In genomic region chr15:30921781-30922371, GRCh38 we compare ENCODE assay signal across 13 cellular contexts. TPM values are rescaled to one million over a fixed set of nuclear protein-coding genes. Genes with fewer than 3 reads are reported as not detected.
DNase-seq lines count a peak whose midpoint lies in the region; ATAC-seq, FAIRE-seq and TF ChIP-seq lines count a peak whose summit lies in the region.
"Had no signal": no experiment of that assay in that cellular context is flagged by ENCODE, and none has a peak within 500 bp of the region (broad histone marks: within the 10 kb centered on the region; RNA-seq: fewer than 3 reads in every experiment).

No MANE protein-coding gene starts in this region.

- peak overlapping the region in 1 of 2 donors; percentile 46 for H3K9ac ChIP-seq in kidney (ENCODE audit: low read length in 2 of 2)

- peaks cover 66% of the 10 kb centered on the region for H3K36me3 ChIP-seq in HAP-1 (replicated peaks)
- H3K36me3 ChIP-seq in kidney (ENCODE audit: control insufficient read depth in 1 of 2, insufficient read depth in 2 of 2, low read length in 2 of 2), result peaks cover 12 to 61% of the 10 kb centered on the region in 2 donors

- no peaks in the 10 kb centered on the region for H3K27me3 Mint-ChIP-seq in natural killer cell treated with Interleukin-12 subunit alpha and Interleukin-12 subunit beta and Interleukin-15 and Interleukin-18, amount 100 ng/mL, for 72 hours
- H3K27me3 Mint-ChIP-seq: activated CD4-positive, alpha-beta T cell treated with anti-CD3 and anti-CD28 coated beads for 36 hours; activated naive CD8-positive, alpha-beta T cell treated with anti-CD3 and anti-CD28 coated beads for 36 hours had no signal

- H3K4me1 Mint-ChIP-seq in natural killer cell treated with Interleukin-12 subunit alpha and Interleukin-12 subunit beta and Interleukin-15 and Interleukin-18, amount 100 ng/mL, for 72 hours (ENCODE audit: low read depth in 2 of 2), result peaks cover 0 to 2% of the 10 kb centered on the region in 2 donors
- H3K4me1 Mint-ChIP-seq: activated CD4-positive, alpha-beta T cell treated with anti-CD3 and anti-CD28 coated beads for 36 hours; activated naive CD8-positive, alpha-beta T cell treated with anti-CD3 and anti-CD28 coated beads for 36 hours; mesothelial cell of epicardium had no signal

- intact Hi-C loops in kidney (cut with DNase I) (no loop called here), sciatic nerve (cut with DNase I) (no loop called here)

- no peaks in the 10 kb centered on the region for H3K9me3 Mint-ChIP-seq in natural killer cell treated with Interleukin-12 subunit alpha and Interleukin-12 subunit beta and Interleukin-15 and Interleukin-18, amount 100 ng/mL, for 72 hours
- H3K9me3 Mint-ChIP-seq: activated naive CD8-positive, alpha-beta T cell treated with anti-CD3 and anti-CD28 coated beads for 36 hours; mesothelial cell of epicardium had no signal

- H3K4me3 ChIP-seq in HAP-1, result no peak overlapping the region
- no peak overlapping the region for H3K4me3 ChIP-seq in kidney (ENCODE audit: low read length in 2 of 2)
- no peak overlapping the region for H3K4me3 ChIP-seq in retinal pigment epithelial cell (ENCODE audit: low read length)

- peaks cover 8% of the 10 kb centered on the region for H3K36me3 Mint-ChIP-seq in natural killer cell treated with Interleukin-12 subunit alpha and Interleukin-12 subunit beta and Interleukin-15 and Interleukin-18, amount 100 ng/mL, for 72 hours

- H3K4me3 Mint-ChIP-seq in natural killer cell treated with Interleukin-12 subunit alpha and Interleukin-12 subunit beta and Interleukin-15 and Interleukin-18, amount 100 ng/mL, for 72 hours, result no peak overlapping the region
- H3K4me3 Mint-ChIP-seq: activated CD4-positive, alpha-beta T cell treated with anti-CD3 and anti-CD28 coated beads for 36 hours; activated naive CD8-positive, alpha-beta T cell treated with anti-CD3 and anti-CD28 coated beads for 36 hours; mesothelial cell of epicardium had no signal

- H3K27ac ChIP-seq in caudate nucleus (ENCODE audit: low read depth, low read length), result peak overlapping the region; percentile 98
- peak overlapping the region; percentile 82 to 86 for H3K27ac ChIP-seq in kidney (ENCODE audit: low read depth in 2 of 2, low read length in 2 of 2)

- no peak for ATAC-seq in GM18867 (IDR thresholded peaks at IDR 0.05; ENCODE audit: unreplicated experiment)
- no peak for ATAC-seq in natural killer cell treated with Interleukin-12 subunit alpha and Interleukin-12 subunit beta and Interleukin-15 and Interleukin-18, amount 100 ng/mL, for 72 hours
- no peak for ATAC-seq in sciatic nerve
- ATAC-seq: activated CD4-positive, alpha-beta T cell treated with anti-CD3 and anti-CD28 coated beads for 36 hours had no signal

- DNase-seq in HAP-1 (ENCODE audit: low spot score in 2 of 2) (peak; percentile 76 to 88), caudate nucleus (lab: John Stamatoyannopoulos, UW) (peak in 54 of 61 donors; percentile 20 to 88 (median 58)), kidney (no peak), retinal pigment epithelial cell (ENCODE audit: low read depth) (peak; percentile 64), mesenteric fat pad (ENCODE audit: low spot score) (no peak), sciatic nerve (ENCODE audit: low spot score) (no peak)
- no peak for DNase-seq in natural killer cell treated with Interleukin-12 subunit alpha and Interleukin-12 subunit beta and Interleukin-15 and Interleukin-18, amount 100 ng/mL, for 72 hours (ENCODE audit: low spot score)
- DNase-seq: activated CD4-positive, alpha-beta T cell treated with anti-CD3 and anti-CD28 coated beads for 36 hours; activated naive CD8-positive, alpha-beta T cell treated with anti-CD3 and anti-CD28 coated beads for 36 hours; NCI-H2081; SHP77 had no signal

- H3K4me1 ChIP-seq in HAP-1 (peaks cover 26% of the 10 kb centered on the region), kidney (ENCODE audit: control insufficient read depth in 1 of 2, insufficient read depth in 1 of 2, low read depth in 1 of 2, low read length in 2 of 2) (peaks cover 25 to 28% of the 10 kb centered on the region in 2 donors)

- no peak overlapping the region for H3K27ac Mint-ChIP-seq in natural killer cell treated with Interleukin-12 subunit alpha and Interleukin-12 subunit beta and Interleukin-15 and Interleukin-18, amount 100 ng/mL, for 72 hours
- H3K27ac Mint-ChIP-seq: activated CD4-positive, alpha-beta T cell treated with anti-CD3 and anti-CD28 coated beads for 36 hours; activated naive CD8-positive, alpha-beta T cell treated with anti-CD3 and anti-CD28 coated beads for 36 hours had no signal

- TF ChIP-seq CTCF in kidney (IDR thresholded peaks at IDR 0.05; ENCODE audit: borderline replicate concordance, extremely low read depth, insufficient read depth), result no peak
- TF ChIP-seq CTCF in retinal pigment epithelial cell (conservative IDR thresholded peaks at IDR 0.05; ENCODE audit: low read depth, low read length), result no peak

- in situ Hi-C loops in HAP-1 (cut with MboI; ENCODE audit: low sequenced_read_pairs), result no loop called here

- no peak for FAIRE-seq in kidney (lab: Jason Lieb, UNC)

- H3K27me3 ChIP-seq in HAP-1 (ENCODE audit: low read depth), result no peaks in the 10 kb centered on the region

- H3K9me3 ChIP-seq in HAP-1 (no peaks in the 10 kb centered on the region), kidney (ENCODE audit: control insufficient read depth in 1 of 2, low read length in 2 of 2) (no peaks in the 10 kb centered on the region)

RNA-seq across cellular contexts. Expression of gene FAN1, which starts 18.2 kb away (rescaled TPM):
- total RNA-seq in kidney, result 23.7 TPM
- 11.4 TPM for polyA plus RNA-seq in kidney (ENCODE audit: insufficient read depth, low read depth, low replicate concordance)
- 6.3 TPM for total RNA-seq in mesenteric fat pad
- total RNA-seq in natural killer cell treated with Interleukin-12 subunit alpha and Interleukin-12 subunit beta and Interleukin-15 and Interleukin-18, amount 100 ng/mL, for 72 hours, result 10 to 100 TPM; 12.6 to 23.8 TPM
- 18.9 TPM for total RNA-seq in sciatic nerve

Comparison
In these comparisons a context has a peak if more than half of its experiments do, and no peak if none do; other contexts are left out.
1. DNase-seq: peak in HAP-1 (2 of 2), caudate nucleus (54 of 61) and retinal pigment epithelial cell (single experiment); none in kidney (single experiment), mesenteric fat pad (single experiment), natural killer cell treated with Interleukin-12 subunit alpha and Interleukin-12 subunit beta and Interleukin-15 and Interleukin-18, amount 100 ng/mL, for 72 hours (single experiment) and sciatic nerve (single experiment).